Comparison of ENCODE assay signal across 8 cellular contexts in the genomic region with DNA sequence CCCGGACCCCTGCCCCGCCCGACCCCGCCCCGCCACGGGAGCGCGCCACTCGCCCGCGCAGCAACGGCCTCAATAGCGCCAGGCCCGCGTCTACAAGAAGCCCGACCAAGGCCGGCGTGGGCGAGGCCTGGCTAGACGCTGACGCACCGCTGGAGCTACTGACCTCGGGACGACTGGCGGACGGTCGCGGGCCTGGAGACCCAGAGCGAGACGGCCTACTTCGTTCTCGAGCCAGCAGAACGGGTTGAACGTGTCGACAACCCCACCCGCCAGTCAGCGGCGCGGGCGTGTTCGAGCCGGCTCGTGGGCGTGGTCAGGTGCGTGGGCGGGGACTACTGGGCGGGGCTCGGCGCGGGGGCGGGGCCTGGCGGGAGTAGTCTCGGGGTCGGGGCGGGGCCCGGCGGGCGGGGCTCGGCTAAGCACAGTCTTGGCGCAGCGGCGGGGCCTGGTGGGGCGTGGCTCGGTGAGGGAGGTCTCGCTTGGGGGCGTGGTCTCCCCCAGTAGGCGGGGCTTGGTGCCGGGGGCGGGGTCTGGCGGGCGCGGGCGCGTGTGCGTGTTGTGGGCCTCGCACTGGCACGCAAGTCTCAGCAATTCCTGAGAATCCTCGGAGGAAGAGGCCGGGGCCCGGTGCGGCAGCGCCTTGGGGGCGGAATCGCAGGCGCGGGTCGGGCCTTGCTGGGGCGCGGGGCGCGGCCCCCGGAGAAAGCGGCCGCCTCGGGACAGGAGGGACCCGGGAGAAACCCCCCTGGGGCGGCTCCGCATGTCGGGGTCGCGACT. TPM values are rescaled to one million over a fixed set of nuclear protein-coding genes. Genes with fewer than 3 reads are reported as not detected.
A peak's percentile ranks its signal among the peaks of the same experiment; 100 is the strongest.
DNase-seq lines count a peak whose midpoint lies in the region; ATAC-seq and TF ChIP-seq lines count a peak whose summit lies in the region.

A gene (minus strand): TSS at position 293 of the 777 bp plus-strand sequence. CDS start 5,080 bp downstream, outside the sequence.

- ATAC-seq in gastroesophageal sphincter: peak; percentile 83

- peak within 1 kb of the TSS; percentile 96 for H3K4me3 Mint-ChIP-seq in activated naive CD4-positive, alpha-beta T cell treated with anti-CD3 and anti-CD28 coated beads, Interleukin-2, amount 10 ng/mL, durations not matched to agents 7 days and 5 days

- H3K4me3 ChIP-seq in HFF-Myc (replicated peaks; ENCODE audit: low read depth, low read length): peak within 1 kb of the TSS; percentile 83
- peak within 1 kb of the TSS; percentile 98 for H3K4me3 ChIP-seq in SK-N-MC
- peak within 1 kb of the TSS; percentile 71 to 95 for H3K4me3 ChIP-seq in gastroesophageal sphincter

- no peaks in the 10 kb centered on the region for H3K27me3 ChIP-seq in gastroesophageal sphincter

- no peaks in the 10 kb centered on the region for H3K9me3 Mint-ChIP-seq in activated naive CD4-positive, alpha-beta T cell treated with anti-CD3 and anti-CD28 coated beads, Interleukin-2, amount 10 ng/mL, durations not matched to agents 7 days and 5 days

- CTCF ChIA-PET in activated naive CD4-positive, alpha-beta T cell treated with anti-CD3 and anti-CD28 coated beads, Interleukin-2, amount 10 ng/mL, durations not matched to agents 7 days and 5 days (lab: Charles Lee): interaction anchor here (1.4 to 1.5 kb wide), 2 partner anchors 10 to 14 kb away, joined by 3 read pairs; no protein-coding TSS in a partner anchor

- peak within 1 kb of the TSS; percentile 100 for H3K9ac ChIP-seq in SK-N-MC (ENCODE audit: insufficient read length)

- H3K36me3 Mint-ChIP-seq in activated naive CD4-positive, alpha-beta T cell treated with anti-CD3 and anti-CD28 coated beads, Interleukin-2, amount 10 ng/mL, durations not matched to agents 7 days and 5 days: peaks cover 16% of the 10 kb centered on the region

- H3K9me3 ChIP-seq in SK-N-MC (ENCODE audit: low read depth, low read length) (no peaks in the 10 kb centered on the region), gastroesophageal sphincter (no peaks in the 10 kb centered on the region)

- H3K4me1 Mint-ChIP-seq in activated naive CD4-positive, alpha-beta T cell treated with anti-CD3 and anti-CD28 coated beads, Interleukin-2, amount 10 ng/mL, durations not matched to agents 7 days and 5 days: peaks cover 33% of the 10 kb centered on the region

- H3K4me1 ChIP-seq in gastroesophageal sphincter: peaks cover 0 to 62% (median 28%) of the 10 kb centered on the region in 3 donors

- peaks cover 4% of the 10 kb centered on the region for H3K27me3 Mint-ChIP-seq in activated naive CD4-positive, alpha-beta T cell treated with anti-CD3 and anti-CD28 coated beads, Interleukin-2, amount 10 ng/mL, durations not matched to agents 7 days and 5 days

- no peak for TF ChIP-seq CTCF in HFF-Myc (IDR thresholded peaks at IDR 0.05; ENCODE audit: low read depth, low read length, missing control alignments)
- TF ChIP-seq CTCF in gastroesophageal sphincter (IDR thresholded peaks at IDR 0.05): peak in 1 of 4 experiments; percentile 19

- peak within 1 kb of the TSS; percentile 99 for H3K27ac ChIP-seq in SK-N-MC
- H3K27ac ChIP-seq in gastroesophageal sphincter: peak within 1 kb of the TSS; percentile 82 to 99 (median 98)

- H3K36me3 ChIP-seq in SK-N-MC (ENCODE audit: insufficient read depth, low read length): peaks cover 10% of the 10 kb centered on the region; the same call in 1 of the 2 replicates
- peaks cover 0 to 36% of the 10 kb centered on the region in 2 donors for H3K36me3 ChIP-seq in gastroesophageal sphincter

- TF ChIP-seq EP300 in gastroesophageal sphincter (IDR thresholded peaks at IDR 0.05): no peak

- peak within 1 kb of the TSS; percentile 100 for H3K27ac Mint-ChIP-seq in activated naive CD4-positive, alpha-beta T cell treated with anti-CD3 and anti-CD28 coated beads, Interleukin-2, amount 10 ng/mL, durations not matched to agents 7 days and 5 days

- peak; percentile 54 to 62 for TF ChIP-seq POLR2A in gastroesophageal sphincter (IDR thresholded peaks at IDR 0.05)

- WGBS in gastroesophageal sphincter (ENCODE audit: low coverage in 1 of 2), 2 donors: no CpG with 5 or more reads among the region's 101 CpGs

- DNase-seq in GM03348 (ENCODE audit: low spot score) (peak; percentile 100), HFF-Myc (ENCODE audit: extremely low read depth, low read depth) (peak; percentile 59), NAMALWA (ENCODE audit: low spot score) (peak; percentile 91), SK-N-MC (ENCODE audit: low read depth, low spot score) (peak; percentile 67), nucleus accumbens (lab: John Stamatoyannopoulos, UW) (peak; percentile 85 to 100 (median 98)), superior temporal gyrus (ENCODE audit: extremely low spot score) (peak; percentile 83)
- peak; percentile 99 for DNase-seq in activated naive CD4-positive, alpha-beta T cell treated with anti-CD3 and anti-CD28 coated beads, Interleukin-2, amount 10 ng/mL, durations not matched to agents 7 days and 5 days

RNA-seq across cellular contexts. Expression of the gene that starts here (rescaled TPM):
- 100 to 1,000 TPM; 243 to 354 (median 264) TPM for total RNA-seq in gastroesophageal sphincter

Comparison
In these comparisons a context has a peak if more than half of its experiments do, and no peak if none do; other contexts are left out.
1. Peak in every context shown above with its lines: DNase-seq, ATAC-seq, H3K4me3 ChIP-seq and H3K27ac ChIP-seq.